21 cellular contexts compared by ENCODE assay signal in genomic region chr7:151871189-151871735, GRCh38.
"Had no signal": no experiment of that assay in that cellular context is flagged by ENCODE, and none has a peak within 500 bp of the region (broad histone marks: within the 10 kb centered on the region; RNA-seq: fewer than 3 reads in every experiment).

No MANE protein-coding gene starts in this region.

- H3K27ac ChIP-seq: adrenal gland, Peyer's patch, RWPE1, SJSA1 had no signal

- H3K9me3 ChIP-seq: adrenal gland, SJSA1 had no signal

- H3K36me3 ChIP-seq: adrenal gland, Peyer's patch, SJSA1 had no signal

- H3K27me3 ChIP-seq: adrenal gland, Peyer's patch had no signal

- ATAC-seq: activated CD4-positive, CD25-positive, alpha-beta regulatory T cell treated with anti-CD3 and anti-CD28 coated beads, Interleukin-2, amount 50 U/mL, for 24 hours; activated CD8-positive, alpha-beta T cell treated with anti-CD3 and anti-CD28 coated beads for 36 hours; activated T-cell treated with anti-CD3 and anti-CD28 coated beads, Interleukin-2, amount 50 U/mL, for 72 hours; SK-N-SH treated with all-trans-retinoic acid at 6 μM for 48 hours had no signal

- H3K4me3 ChIP-seq: adrenal gland, Peyer's patch, SJSA1 had no signal

- DNase-seq: activated CD4-positive, alpha-beta T cell treated with anti-CD3 and anti-CD28 coated beads for 4 hours; activated CD8-positive, alpha-beta memory T cell treated with anti-CD3 and anti-CD28 coated beads, Interleukin-2, amount 50 U/mL, for 4 hours; activated CD8-positive, alpha-beta T cell treated with anti-CD3 and anti-CD28 coated beads for 36 hours; activated gamma-delta T cell treated with Interleukin-2 at 50 U/mL for 16 hours; activated naive CD4-positive, alpha-beta T cell treated with anti-CD3 and anti-CD28 coated beads, Interleukin-2, amount 10 ng/mL, durations not matched to agents 7 days and 5 days; activated naive CD8-positive, alpha-beta T cell treated with anti-CD3 and anti-CD28 coated beads, Interleukin-2, amount 10 ng/mL, durations not matched to agents 7 days and 5 days; activated T-cell treated with anti-CD3 and anti-CD28 coated beads, Interleukin-2, amount 50 U/mL, for 72 hours; adrenal gland; anterior cingulate cortex; NCI-H1048; NCI-H146; NCI-H187 treated with DMSO at 0.1 percent for 48 hours; NCI-H2081 treated with DMSO at 0.1 percent for 48 hours; NCI-H446; NCI-H524; Peyer's patch; SHP77 had no signal
